ENCODE assay signal across 1 cellular context in genomic region chr20:38159949-38160756, GRCh38.
TF ChIP-seq lines count a peak whose summit lies in the region.

No MANE protein-coding gene starts in this region.

TF ChIP-seq in K562, 482 proteins besides CTCF, POLR2A, EP300 and RAD21 (continued from another document and continues in another):
- no peak for TF ChIP-seq ZNF280A (IDR thresholded peaks at IDR 0.05; ENCODE audit: low read depth, partially characterized antibody)
- TF ChIP-seq NR2C1 (IDR thresholded peaks at IDR 0.05) = no peak
- TF ChIP-seq NR2C1 (tag; IDR thresholded peaks at IDR 0.05) = peak; percentile 43; the same call in 1 of the 2 replicates
- no peak for TF ChIP-seq FOXO4 (CRISPR knock-in tag; IDR thresholded peaks at IDR 0.05)
- TF ChIP-seq FOXK1 (CRISPR knock-in tag; IDR thresholded peaks at IDR 0.05; ENCODE audit: borderline replicate concordance) = no peak
- peak; percentile 33 to 84; a peak in 3 of 4 replicates for TF ChIP-seq RCOR1 (IDR thresholded peaks at IDR 0.05; ENCODE audit: borderline replicate concordance in 1 of 2, low read depth in 2 of 2, low read length in 2 of 2)
- TF ChIP-seq UBTF (IDR thresholded peaks at IDR 0.05; ENCODE audit: borderline replicate concordance in 1 of 2, low read depth in 2 of 2, low read length in 2 of 2) = peak in 1 of 2 experiments; percentile 57; a peak in 1 of 4 replicates
- TF ChIP-seq MAFF (IDR thresholded peaks at IDR 0.05; ENCODE audit: low read length) = no peak
- no peak; the same call in 1 of the 2 replicates for TF ChIP-seq ZBTB17 (CRISPR knock-in tag; IDR thresholded peaks at IDR 0.05)
- no peak; the same call in none of the 2 replicates for TF ChIP-seq ZNF395 (CRISPR knock-in tag; IDR thresholded peaks at IDR 0.05)
- no peak for TF ChIP-seq RFX1 (IDR thresholded peaks at IDR 0.05)
- no peak for TF ChIP-seq BACH1 (tag; IDR thresholded peaks at IDR 0.05)
- no peak for TF ChIP-seq ETV6 (IDR thresholded peaks at IDR 0.05; ENCODE audit: borderline replicate concordance in 1 of 2, low read depth in 2 of 2, low read length in 1 of 2)
- TF ChIP-seq ETV6 (CRISPR knock-in tag; IDR thresholded peaks at IDR 0.05; ENCODE audit: borderline replicate concordance) = no peak
- peak; percentile 35; the same call in 1 of the 2 replicates for TF ChIP-seq ZKSCAN1 (IDR thresholded peaks at IDR 0.05; ENCODE audit: low read depth, low read length)
- no peak for TF ChIP-seq SREBF1 (IDR thresholded peaks at IDR 0.05; ENCODE audit: borderline replicate concordance, low read depth, low read length)
- no peak for TF ChIP-seq BRCA1 (IDR thresholded peaks at IDR 0.05)
- 0 out of 2 replicates have a peak, but pooled peaks have one; percentile 35 for TF ChIP-seq BRCA1 (CRISPR knock-in tag; IDR thresholded peaks at IDR 0.05)
- no peak for TF ChIP-seq TBL1XR1 (IDR thresholded peaks at IDR 0.05; ENCODE audit: low read length in 2 of 2)
- TF ChIP-seq JUNB (CRISPR knock-in tag; conservative IDR thresholded peaks at IDR 0.05) = no peak
- TF ChIP-seq CREB5 (CRISPR knock-in tag; IDR thresholded peaks at IDR 0.05) = no peak
- TF ChIP-seq HOMEZ (CRISPR knock-in tag; IDR thresholded peaks at IDR 0.05) = no peak
- TF ChIP-seq TEAD1 (CRISPR knock-in tag; IDR thresholded peaks at IDR 0.05) = no peak; a peak in 2 of 4 replicates
- TF ChIP-seq CBX3 (IDR thresholded peaks at IDR 0.05; ENCODE audit: borderline replicate concordance in 1 of 2, low read length in 2 of 2) = peak in 1 of 2 experiments; percentile 71; a peak in 2 of 3 replicates
- no peak for TF ChIP-seq MTF1 (CRISPR knock-in tag; IDR thresholded peaks at IDR 0.05; ENCODE audit: borderline replicate concordance)
- TF ChIP-seq POLR2G (IDR thresholded peaks at IDR 0.05; ENCODE audit: low read depth, low read length) = no peak
- no peak for TF ChIP-seq CGGBP1 (CRISPR knock-in tag; IDR thresholded peaks at IDR 0.05)
- TF ChIP-seq PHB2 (IDR thresholded peaks at IDR 0.05; ENCODE audit: low read depth) = peak; percentile 57; the same call in 1 of the 2 replicates
- no peak for TF ChIP-seq E2F6 (IDR thresholded peaks at IDR 0.05; ENCODE audit: borderline replicate concordance in 1 of 2, extremely low read depth in 1 of 2, insufficient read depth in 1 of 2, insufficient read length in 1 of 2, low read depth in 1 of 2, low read length in 1 of 2, poor library complexity in 1 of 2, severe bottlenecking in 1 of 2)
- no peak for TF ChIP-seq THRB (CRISPR knock-in tag; conservative IDR thresholded peaks at IDR 0.05)
- TF ChIP-seq FOXJ2 (tag; IDR thresholded peaks at IDR 0.05) = no peak
- no peak for TF ChIP-seq ZNF41 (CRISPR knock-in tag; conservative IDR thresholded peaks at IDR 0.05)
- TF ChIP-seq JUND (IDR thresholded peaks at IDR 0.05; ENCODE audit: borderline replicate concordance, low read depth, low read length) = no peak
- no peak; the same call in 2 of the 3 replicates for TF ChIP-seq JUND (tag; IDR thresholded peaks at IDR 0.05; ENCODE audit: borderline replicate concordance, low read depth, low read length)
- no peak; the same call in 1 of the 2 replicates for TF ChIP-seq MTA3 (IDR thresholded peaks at IDR 0.05; ENCODE audit: borderline replicate concordance)
- TF ChIP-seq ZNF175 (CRISPR knock-in tag; IDR thresholded peaks at IDR 0.05; ENCODE audit: low read depth) = no peak; the same call in 1 of the 2 replicates
- TF ChIP-seq POLR2AphosphoS5 (IDR thresholded peaks at IDR 0.05; ENCODE audit: control insufficient read depth, insufficient read depth, low read depth, low read length) = peak; percentile 76
- no peak for TF ChIP-seq ZNF785 (CRISPR knock-in tag; IDR thresholded peaks at IDR 0.05)
- no peak for TF ChIP-seq HDAC8 (tag; IDR thresholded peaks at IDR 0.05)
- TF ChIP-seq KDM1A (IDR thresholded peaks at IDR 0.05) = peak; percentile 92 to 94
- no peak for TF ChIP-seq ZNF778 (CRISPR knock-in tag; IDR thresholded peaks at IDR 0.05)
- TF ChIP-seq PHF21A (IDR thresholded peaks at IDR 0.05; ENCODE audit: borderline replicate concordance, low read depth) = 0 out of 2 replicates have a peak, but pooled peaks have one; percentile 33
- TF ChIP-seq ZNF511 (CRISPR knock-in tag; IDR thresholded peaks at IDR 0.05) = no peak
- TF ChIP-seq ARID3B (CRISPR knock-in tag; IDR thresholded peaks at IDR 0.05; ENCODE audit: borderline replicate concordance) = no peak
- no peak for TF ChIP-seq TCFL5 (CRISPR knock-in tag; conservative IDR thresholded peaks at IDR 0.05)
- TF ChIP-seq ZNF384 (IDR thresholded peaks at IDR 0.05; ENCODE audit: low read depth, low read length) = no peak
- no peak for TF ChIP-seq NFIX (CRISPR knock-in tag; IDR thresholded peaks at IDR 0.05; ENCODE audit: low read depth)
